ENCODE assay signal across 1 cellular context in the genomic region with DNA sequence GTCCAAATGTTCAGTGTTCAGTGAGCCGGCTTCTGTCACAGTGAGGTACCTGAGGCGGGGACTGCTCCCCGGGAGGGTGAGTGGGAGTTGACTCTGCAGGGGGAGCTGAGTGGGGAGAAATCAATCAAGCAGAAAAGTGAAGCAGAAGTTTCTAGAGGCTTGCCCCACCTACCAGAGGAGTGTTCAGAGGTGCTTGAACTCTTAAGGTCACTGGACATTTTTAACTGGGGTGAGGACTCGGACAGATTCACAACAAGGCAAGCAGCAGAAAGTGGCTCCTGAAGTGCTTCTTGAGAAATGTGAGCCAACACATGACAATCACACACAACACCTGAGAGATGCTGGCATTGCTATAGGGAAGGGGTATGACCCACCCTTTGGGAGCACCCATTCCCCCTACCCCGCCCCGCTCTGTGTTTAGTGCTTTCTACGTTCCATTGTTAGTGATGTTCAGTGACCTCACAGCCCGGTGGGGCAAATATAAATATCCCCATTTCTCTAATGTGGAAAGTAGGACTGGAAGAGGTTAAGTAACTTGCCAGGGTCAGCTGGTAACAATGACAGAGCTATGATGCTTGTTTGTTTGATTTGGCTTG.
A peak's percentile ranks its signal among the peaks of the same experiment; 100 is the strongest.
TF ChIP-seq lines count a peak whose summit lies in the region.

No MANE protein-coding gene starts in this region.

TF ChIP-seq in HEK293, 187 proteins besides CTCF, POLR2A, EP300 and RAD21 (continued from another document):
- TF ChIP-seq ZNF449 (tag by site-specific recombination; IDR thresholded peaks at IDR 0.05) (no peak), ATF2 (tag by site-specific recombination; IDR thresholded peaks at IDR 0.05; ENCODE audit: low read depth) (no peak), GLIS1 (tag by site-specific recombination; IDR thresholded peaks at IDR 0.05) (0 out of 2 replicates have a peak, but pooled peaks have one; percentile 17), ZIC2 (tag by site-specific recombination; IDR thresholded peaks at IDR 0.05) (peak; percentile 87)
